26 cellular contexts compared by ENCODE assay signal in genomic region chr3:52442409-52443267, GRCh38. TPM values are rescaled to one million over a fixed set of nuclear protein-coding genes. Genes with fewer than 3 reads are reported as not detected.
DNase-seq lines count a peak whose midpoint lies in the region; ATAC-seq and TF ChIP-seq lines count a peak whose summit lies in the region.
"Had no signal": no experiment of that assay in that cellular context is flagged by ENCODE, and none has a peak within 500 bp of the region (broad histone marks: within the 10 kb centered on the region; RNA-seq: fewer than 3 reads in every experiment).

No MANE protein-coding gene starts in this region.

- TF ChIP-seq POLR2A in heart left ventricle (IDR thresholded peaks at IDR 0.05): no peak
- no peak for TF ChIP-seq POLR2A in spleen (IDR thresholded peaks at IDR 0.05)

- TF ChIP-seq CTCF in heart left ventricle (IDR thresholded peaks at IDR 0.05): no peak
- no peak for TF ChIP-seq CTCF in lower lobe of right lung (IDR thresholded peaks at IDR 0.05)
- no peak for TF ChIP-seq CTCF in spleen (IDR thresholded peaks at IDR 0.05 in 8 of 11, conservative IDR thresholded peaks at IDR 0.05 in 3 of 11)

- H3K9me3 ChIP-seq in heart left ventricle (no peaks in the 10 kb centered on the region), adipocyte (ENCODE audit: control insufficient read depth, low read length) (no peaks in the 10 kb centered on the region), lower lobe of right lung (no peaks in the 10 kb centered on the region), spleen (no peaks in the 10 kb centered on the region)
- H3K9me3 ChIP-seq: tibial nerve had no signal

- WGBS in heart left ventricle, 4 donors: 88 to 95% (median 93%) methylated on average over 14 to 16 of the region's 16 CpGs
- 89 to 99% (median 93%) methylated on average over 14 to 16 of the region's 16 CpGs for WGBS in spleen, 5 donors

- peaks cover 0 to 26% (median 14%) of the 10 kb centered on the region in 12 donors for H3K4me1 ChIP-seq in heart left ventricle
- peaks cover 17% of the 10 kb centered on the region for H3K4me1 ChIP-seq in adipocyte (ENCODE audit: control insufficient read depth, insufficient read depth, low read length)
- H3K4me1 ChIP-seq in lower lobe of right lung: peaks cover 34% of the 10 kb centered on the region
- H3K4me1 ChIP-seq in spleen: peaks cover 0 to 34% (median 19%) of the 10 kb centered on the region in 6 donors

- H3K36me3 ChIP-seq in heart left ventricle: peaks cover 0 to 5% (median 0%) of the 10 kb centered on the region in 9 donors
- H3K36me3 ChIP-seq in adipocyte (ENCODE audit: control insufficient read depth, insufficient read depth, low read length, severe bottlenecking): peaks cover 20% of the 10 kb centered on the region
- H3K36me3 ChIP-seq in lower lobe of right lung: peaks cover 7% of the 10 kb centered on the region
- H3K36me3 ChIP-seq in spleen: no peaks in the 10 kb centered on the region

- H3K27ac ChIP-seq in heart left ventricle: peak overlapping the region in 8 of 12 donors; percentile 19 to 59 (median 38)
- no peak overlapping the region for H3K27ac ChIP-seq in lower lobe of right lung
- no peak overlapping the region for H3K27ac ChIP-seq in spleen
- H3K27ac ChIP-seq: RWPE1 had no signal

- ATAC-seq in heart left ventricle (no peak), left cardiac atrium (no peak), lower lobe of right lung (no peak), GM19452 (IDR thresholded peaks at IDR 0.05; ENCODE audit: unreplicated experiment) (no peak)
- ATAC-seq in stimulated activated naive CD8-positive, alpha-beta T cell treated with anti-CD3 and anti-CD28 coated beads, Interleukin-15, Interleukin-2, amounts not matched to agents 100 U/mL and 50 U/mL, for 24 hours: no peak
- ATAC-seq: activated T-cell treated with anti-CD3 and anti-CD28 coated beads, Interleukin-2, amount 50 U/mL, for 4 hours; left colon had no signal

- H3K4me3 ChIP-seq in heart left ventricle (peak overlapping the region in 11 of 12 donors; percentile 8 to 52 (median 42)), adipocyte (ENCODE audit: low read length) (peak overlapping the region; percentile 75), lower lobe of right lung (peak overlapping the region; percentile 41), spleen (peak overlapping the region in 3 of 8 donors; percentile 11 to 54 (median 14))

- intact Hi-C loops in heart left ventricle (cut with DNase I) (no loop called here), left cardiac atrium (cut with DNase I) (no loop called here), lower lobe of right lung (cut with DNase I) (no loop called here), spleen (cut with DNase I; ENCODE audit: low total_unique reads) (no loop called here)

- peak in 2 of 5 donors; percentile 11 to 52 for DNase-seq in heart left ventricle
- no peak for DNase-seq in left cardiac atrium
- DNase-seq in adipocyte (ENCODE audit: low read depth): no peak
- DNase-seq in lower lobe of right lung: no peak
- DNase-seq in spleen: peak; percentile 51
- DNase-seq in stimulated activated naive CD8-positive, alpha-beta T cell treated with anti-CD3 and anti-CD28 coated beads, Interleukin-15, Interleukin-2, amounts not matched to agents 100 U/mL and 50 U/mL, for 24 hours: no peak
- DNase-seq in NCI-H524 treated with DMSO at 0.1 percent for 48 hours (lab: John Stamatoyannopoulos, UW): no peak
- DNase-seq: activated B cell treated with CpG ODN at 0.5 μM for 24 hours; activated T-cell treated with anti-CD3 and anti-CD28 coated beads, Interleukin-2, amount 50 U/mL, for 4 hours; AML-193; EL; hypothalamus; left colon; MM.1S; NCI-H1436; NCI-H2081; NCI-H526; OCI-M1; small intestine; stimulated activated CD4-positive, alpha-beta T cell treated with anti-CD3 and anti-CD28 coated beads, Interleukin-1b, Interleukin-23, amount 100 ng/mL, for 48 hours had no signal

- H3K9ac ChIP-seq in adipocyte (ENCODE audit: low read length): peak overlapping the region; percentile 83

- H3K27me3 ChIP-seq in heart left ventricle (no peaks in the 10 kb centered on the region), adipocyte (replicated peaks; ENCODE audit: control insufficient read depth, insufficient read depth, low read length) (no peaks in the 10 kb centered on the region), lower lobe of right lung (ENCODE audit: low read depth) (no peaks in the 10 kb centered on the region), spleen (replicated peaks in 1 of 7) (no peaks in the 10 kb centered on the region)
- H3K27me3 ChIP-seq: tibial nerve had no signal

RNA-seq across cellular contexts. Expression of gene SEMA3G, which starts 2.3 kb away (rescaled TPM):
- total RNA-seq in heart left ventricle: 10 to 100 TPM; 13.4 to 29.0 (median 14.4) TPM
- polyA plus RNA-seq in heart left ventricle: 10 to 100 TPM; 11.4 to 19.6 TPM
- 10 to 100 TPM; 13.7 to 19.9 TPM for total RNA-seq in left cardiac atrium
- 23.6 TPM for total RNA-seq in lower lobe of right lung
- 10 to 100 TPM in 5 of 7 donors, 1 to 10 TPM in 2; 7.9 to 20.2 (median 10.8) TPM for total RNA-seq in spleen
- 1 to 10 TPM; 1.0 to 7.8 (median 3.5) TPM for polyA plus RNA-seq in spleen
- total RNA-seq: A673; activated B cell treated with CpG ODN at 0.5 μM for 24 hours; T-helper 1 cell treated with Interleukin-12 subunit alpha and Interleukin-12 subunit beta and Interleukin-4 antibody, amounts not matched to agents 30 ng/mL and 1 ng/mL, for 36 hours had no signal

RNA-seq across cellular contexts. Expression of gene TNNC1, which starts 11.2 kb away (rescaled TPM):
- total RNA-seq in heart left ventricle (over 10,000 TPM in 2 of 9 donors, 1,000 to 10,000 TPM in 7; 4,301 to 15,255 (median 8,364) TPM), left cardiac atrium (1,000 to 10,000 TPM; 2,841 to 3,233 TPM), lower lobe of right lung (44.0 TPM), spleen (1 to 10 TPM in 6 of 7 donors, under 1 TPM in 1; 0.74 to 2.2 (median 1.6) TPM)
- polyA plus RNA-seq in heart left ventricle (over 10,000 TPM in 1 of 2 donors, 1,000 to 10,000 TPM in 1; 6,829 to 20,003 TPM), spleen (1 to 10 TPM; 2.2 to 5.8 (median 4.4) TPM)
- total RNA-seq: A673, activated B cell treated with CpG ODN at 0.5 μM for 24 hours, mesenteric fat pad had no signal

RNA-seq across cellular contexts. Expression of gene NISCH, which starts 12.8 kb away (rescaled TPM):
- 10 to 100 TPM; 29.5 to 56.2 (median 43.9) TPM for total RNA-seq in heart left ventricle
- 10 to 100 TPM; 28.8 to 30.2 TPM for polyA plus RNA-seq in heart left ventricle
- total RNA-seq in left cardiac atrium: 10 to 100 TPM; 45.9 to 49.0 TPM
- total RNA-seq in lower lobe of right lung: 90.2 TPM
- 10 to 100 TPM; 72.5 to 92.7 (median 86.2) TPM for total RNA-seq in spleen
- polyA plus RNA-seq in spleen: 10 to 100 TPM; 18.9 to 45.1 (median 41.7) TPM

RNA-seq across cellular contexts. Expression of gene PHF7, which starts 32.2 kb away (rescaled TPM):
- total RNA-seq in heart left ventricle (10 to 100 TPM; 10.8 to 27.6 (median 16.4) TPM), left cardiac atrium (10 to 100 TPM; 13.1 to 16.0 TPM), lower lobe of right lung (7.7 TPM), spleen (10 to 100 TPM in 1 of 7 donors, 1 to 10 TPM in 6; 4.4 to 14.2 (median 8.6) TPM)
- polyA plus RNA-seq in heart left ventricle (1 to 10 TPM; 4.0 to 4.2 TPM), spleen (1 to 10 TPM; 4.6 to 7.3 (median 4.8) TPM)

RNA-seq across cellular contexts. Expression of gene BAP1, which starts 32.8 kb away (rescaled TPM):
- total RNA-seq in heart left ventricle (10 to 100 TPM; 50.0 to 75.9 (median 55.1) TPM), left cardiac atrium (10 to 100 TPM; 52.6 to 62.4 TPM), lower lobe of right lung (61.9 TPM), spleen (10 to 100 TPM; 68.1 to 82.8 (median 72.8) TPM)
- polyA plus RNA-seq in heart left ventricle (10 to 100 TPM; 40.3 to 78.9 TPM), spleen (10 to 100 TPM; 44.4 to 73.7 (median 72.8) TPM)

Comparison
In these comparisons a context has a peak if more than half of its experiments do, and no peak if none do; other contexts are left out.
1. H3K27ac ChIP-seq: peak in heart left ventricle (8 of 12); none in lower lobe of right lung (single experiment) and spleen (0 of 8).
2. RNA of gene TNNC1, which starts 11.2 kb away (total RNA-seq): 4,301 to 15,255 TPM in heart left ventricle and 2,841 to 3,233 TPM in left cardiac atrium; 44.0 TPM in lower lobe of right lung (single experiment) and 0.74 to 2.2 TPM in spleen; every median in the first group is over 10 times any median in the second.